Comparison of ENCODE assay signal across 1 cellular context in genomic region chr17:4834621-4835020, GRCh38.
A peak's percentile ranks its signal among the peaks of the same experiment; 100 is the strongest.
TF ChIP-seq lines count a peak whose summit lies in the region.

No MANE protein-coding gene starts in this region.

TF ChIP-seq in HepG2, 621 proteins besides CTCF, POLR2A, EP300 and RAD21:
- TF ChIP-seq PTBP1 (IDR thresholded peaks at IDR 0.05; ENCODE audit: low read depth, low read length, poor library complexity, severe bottlenecking) (no peak), ZNF142 (CRISPR knock-in tag; IDR thresholded peaks at IDR 0.05) (no peak), MIXL1 (CRISPR knock-in tag; IDR thresholded peaks at IDR 0.05) (no peak), TCF12 (IDR thresholded peaks at IDR 0.05) (no peak), TCF12 (CRISPR knock-in tag; IDR thresholded peaks at IDR 0.05) (0 out of 2 replicates have a peak, but pooled peaks have one; percentile 36), TBP (CRISPR knock-in tag; IDR thresholded peaks at IDR 0.05) (no peak), NR2F2 (IDR thresholded peaks at IDR 0.05; ENCODE audit: borderline replicate concordance, low read depth) (peak; percentile 2; the same call in 1 of the 2 replicates), ZNF501 (CRISPR knock-in tag; IDR thresholded peaks at IDR 0.05) (peak; percentile 36; the same call in 1 of the 2 replicates), BATF2 (CRISPR knock-in tag; IDR thresholded peaks at IDR 0.05) (no peak), ZSCAN21 (CRISPR knock-in tag; IDR thresholded peaks at IDR 0.05; ENCODE audit: borderline replicate concordance) (0 out of 2 replicates have a peak, but pooled peaks have one; percentile 28), THRA (CRISPR knock-in tag; IDR thresholded peaks at IDR 0.05; ENCODE audit: borderline replicate concordance) (no peak), ZNF264 (CRISPR knock-in tag; IDR thresholded peaks at IDR 0.05) (no peak), ZNF280D (CRISPR knock-in tag; IDR thresholded peaks at IDR 0.05) (0 out of 2 replicates have a peak, but pooled peaks have one; percentile 9), ZNF776 (CRISPR knock-in tag; IDR thresholded peaks at IDR 0.05) (0 out of 2 replicates have a peak, but pooled peaks have one; percentile 45), SP2 (CRISPR knock-in tag; IDR thresholded peaks at IDR 0.05) (no peak), ZNF710 (CRISPR knock-in tag; IDR thresholded peaks at IDR 0.05; ENCODE audit: borderline replicate concordance) (0 out of 2 replicates have a peak, but pooled peaks have one; percentile 6)
TF ChIP-seq in HepG2: peak in this region for 7.
